In the genomic region with DNA sequence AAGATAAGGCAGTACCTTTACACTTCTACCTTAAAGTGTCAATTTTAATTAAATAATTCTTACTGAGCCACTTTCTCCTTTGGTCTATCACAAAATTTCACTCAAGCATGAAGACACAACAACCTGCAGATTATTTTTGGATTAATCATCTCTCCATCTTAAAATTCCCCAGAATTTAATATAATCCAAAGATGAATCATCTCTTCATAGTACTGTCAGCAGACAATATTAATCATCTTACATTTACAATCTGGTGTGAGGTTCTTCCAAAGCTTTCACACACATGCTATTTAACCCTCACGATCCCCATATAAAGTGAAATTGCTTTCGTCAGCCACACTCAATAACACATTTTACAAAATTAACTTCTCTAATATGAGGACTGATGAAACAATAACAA, we compare ENCODE assay signal across 24 cellular contexts. TPM values are rescaled to one million over a fixed set of nuclear protein-coding genes. Genes with fewer than 3 reads are reported as not detected.
DNase-seq lines count a peak whose midpoint lies in the region; ATAC-seq, FAIRE-seq and TF ChIP-seq lines count a peak whose summit lies in the region.
"Had no signal": no experiment of that assay in that cellular context is flagged by ENCODE, and none has a peak within 500 bp of the region (broad histone marks: within the 10 kb centered on the region; RNA-seq: fewer than 3 reads in every experiment).

No MANE protein-coding gene starts in this region.

- H3K27me3 ChIP-seq in PC-3 (ENCODE audit: low read length) = no peaks in the 10 kb centered on the region
- H3K27me3 ChIP-seq in endothelial cell of umbilical vein (ENCODE audit: control insufficient read depth in 2 of 2, insufficient read depth in 2 of 2, low read length in 2 of 2) = no peaks in the 10 kb centered on the region
- H3K27me3 ChIP-seq: ascending aorta, right atrium auricular region, SJSA1, upper lobe of right lung had no signal

- no peak for DNase-seq in D721Med (ENCODE audit: insufficient read length, low spot score)
- DNase-seq in PC-3 = peak; percentile 64
- DNase-seq in endothelial cell of umbilical vein (ENCODE audit: low read depth, low spot score) = no peak
- no peak for DNase-seq in nephron progenitor cell
- no peak for DNase-seq in NCI-H446 treated with DMSO at 0.1 percent for 48 hours (lab: John Stamatoyannopoulos, UW)
- DNase-seq in stimulated activated naive CD4-positive, alpha-beta T cell treated with Interleukin-2 at 50 U/mL for 16 hours (lab: John Stamatoyannopoulos, UW) = no peak
- DNase-seq in NCI-H2029 (lab: John Stamatoyannopoulos, UW) = no peak
- DNase-seq in GM19239 (ENCODE audit: insufficient read length, low spot score) = no peak
- DNase-seq: activated CD4-positive, alpha-beta T cell treated with anti-CD3 and anti-CD28 coated beads for 48 hours; GF-D8; glutamatergic neuron; left cardiac atrium; mesendoderm; naive thymus-derived CD4-positive, alpha-beta T cell; NCI-H187; stimulated activated CD8-positive, alpha-beta memory T cell treated with anti-CD3 and anti-CD28 coated beads, Interleukin-4, amount 100 ng/mL, for 48 hours; T-helper 17 cell; upper lobe of right lung had no signal

- H3K79me2 ChIP-seq in PC-3 (ENCODE audit: low read length) = peaks cover 33% of the 10 kb centered on the region
- peaks cover 1% of the 10 kb centered on the region for H3K79me2 ChIP-seq in endothelial cell of umbilical vein (ENCODE audit: control insufficient read depth, insufficient read depth, low read length)

- no peaks in the 10 kb centered on the region for H4K20me1 ChIP-seq in PC-3 (ENCODE audit: low read length)
- no peaks in the 10 kb centered on the region for H4K20me1 ChIP-seq in endothelial cell of umbilical vein (replicated peaks; ENCODE audit: control insufficient read depth, extremely low read depth, insufficient read depth, low read length)

- POLR2A ChIA-PET in PC-3 (lab: Charles Lee; ENCODE audit: unreplicated experiment) = no interaction called here
- POLR2A ChIA-PET in endothelial cell of umbilical vein (lab: Charles Lee) = no interaction called here

- no peak for TF ChIP-seq POLR2A in endothelial cell of umbilical vein (IDR thresholded peaks at IDR 0.05; ENCODE audit: low read depth, low read length)

- H3K4me1 Mint-ChIP-seq in nephron progenitor cell = peaks cover 91% of the 10 kb centered on the region
- H3K4me1 Mint-ChIP-seq: naive thymus-derived CD4-positive, alpha-beta T cell had no signal

- H3K9ac ChIP-seq in PC-3 (ENCODE audit: low read length) = peak overlapping the region; percentile 52
- no peak overlapping the region for H3K9ac ChIP-seq in endothelial cell of umbilical vein (replicated peaks; ENCODE audit: extremely low read depth, insufficient read depth, low read length)

- no peaks in the 10 kb centered on the region for H3K27me3 Mint-ChIP-seq in nephron progenitor cell (ENCODE audit: low read depth, poor library complexity)
- H3K27me3 Mint-ChIP-seq: IgD-negative memory B cell had no signal

- no peaks in the 10 kb centered on the region for H3K9me2 ChIP-seq in PC-3 (replicated peaks; ENCODE audit: low read length)

- H3F3A ChIP-seq in PC-3 (ENCODE audit: low read length, unreplicated experiment) = no peaks in the 10 kb centered on the region

- peaks cover 49% of the 10 kb centered on the region for H3K36me3 Mint-ChIP-seq in nephron progenitor cell (ENCODE audit: low read depth)
- H3K36me3 Mint-ChIP-seq: activated naive CD8-positive, alpha-beta T cell; naive thymus-derived CD4-positive, alpha-beta T cell had no signal

- peak overlapping the region; percentile 41 for H3K4me2 ChIP-seq in PC-3 (ENCODE audit: low read length)
- H3K4me2 ChIP-seq in endothelial cell of umbilical vein (ENCODE audit: insufficient read depth, low read length) = no peak overlapping the region

- H3K4me3 ChIP-seq in PC-3 (ENCODE audit: low read length) (no peak overlapping the region), endothelial cell of umbilical vein (replicated peaks in 1 of 3; ENCODE audit: insufficient read depth in 1 of 3, low read depth in 1 of 3, low read length in 3 of 3) (no peak overlapping the region)
- H3K4me3 ChIP-seq: ascending aorta, right atrium auricular region, SJSA1, upper lobe of right lung had no signal

- H3K27ac Mint-ChIP-seq in nephron progenitor cell = peak overlapping the region; percentile 94
- H3K27ac Mint-ChIP-seq: activated naive CD8-positive, alpha-beta T cell; IgD-negative memory B cell; naive thymus-derived CD4-positive, alpha-beta T cell; T-helper 17 cell had no signal

- H3K4me3 Mint-ChIP-seq in nephron progenitor cell = no peak overlapping the region
- H3K4me3 Mint-ChIP-seq: activated naive CD8-positive, alpha-beta T cell; IgD-negative memory B cell; naive thymus-derived CD4-positive, alpha-beta T cell; T-helper 17 cell had no signal

- BruUV-seq in PC-3 (replicated peaks; lab: Mats Ljungman, UMichigan) (no TSS peak), endothelial cell of umbilical vein (replicated peaks; lab: Mats Ljungman, UMichigan) (no TSS peak)

- CTCF ChIA-PET in PC-3 (lab: Charles Lee) = no interaction called here
- CTCF ChIA-PET in endothelial cell of umbilical vein (lab: Charles Lee) = interaction anchor here (1.2 kb wide), 1 partner anchor 10 kb away, joined by 3 read pairs; no protein-coding TSS in a partner anchor

- no peak overlapping the region for H2AFZ ChIP-seq in PC-3 (ENCODE audit: low read length)
- H2AFZ ChIP-seq in endothelial cell of umbilical vein (ENCODE audit: low read depth, low read length) = no peak overlapping the region

- H3K36me3 ChIP-seq in PC-3 (ENCODE audit: low read depth, low read length) = peaks cover 5% of the 10 kb centered on the region
- H3K36me3 ChIP-seq in endothelial cell of umbilical vein (ENCODE audit: control insufficient read depth in 2 of 2, extremely low read depth in 1 of 2, insufficient read depth in 2 of 2, low read length in 2 of 2) = peaks cover 0 to 3% of the 10 kb centered on the region in 2 experiments
- H3K36me3 ChIP-seq: ascending aorta, right atrium auricular region, upper lobe of right lung had no signal

- FAIRE-seq in D721Med (lab: Jason Lieb, UNC) (peak; percentile 48), endothelial cell of umbilical vein (lab: Jason Lieb, UNC) (no peak), GM19239 (lab: Jason Lieb, UNC) (no peak)
- FAIRE-seq: H54 had no signal

- H3K27ac ChIP-seq in PC-3 (ENCODE audit: low read length) = peak overlapping the region; percentile 85
- H3K27ac ChIP-seq in endothelial cell of umbilical vein (ENCODE audit: insufficient read depth, low read depth, low read length) = no peak overlapping the region
- H3K27ac ChIP-seq: ascending aorta, right atrium auricular region, SJSA1, upper lobe of right lung had no signal

- no peaks in the 10 kb centered on the region for H3K9me3 Mint-ChIP-seq in nephron progenitor cell
- H3K9me3 Mint-ChIP-seq: IgD-negative memory B cell; naive thymus-derived CD4-positive, alpha-beta T cell had no signal

- peak; percentile 61 for ATAC-seq in PC-3
- ATAC-seq: naive thymus-derived CD4-positive, alpha-beta T cell; T-helper 17 cell; upper lobe of right lung had no signal

- dilution Hi-C loops in endothelial cell of umbilical vein (cut with MboI; ENCODE audit: extremely low pct_ligation_motif_present, low sequenced_read_pairs) = no loop called here

- no peaks in the 10 kb centered on the region for H3K9me3 ChIP-seq in PC-3 (ENCODE audit: low read length)
- H3K9me3 ChIP-seq in endothelial cell of umbilical vein (replicated peaks; ENCODE audit: control insufficient read depth, insufficient read depth, low read length) = no peaks in the 10 kb centered on the region
- H3K9me3 ChIP-seq: ascending aorta, right atrium auricular region, SJSA1, upper lobe of right lung had no signal

- intact Hi-C loops in PC-3 (cut with micrococcal nuclease) = no loop called here
- intact Hi-C loops in endothelial cell of umbilical vein (cut with micrococcal nuclease) = no loop called here

- no peaks in the 10 kb centered on the region for H3K9me1 ChIP-seq in endothelial cell of umbilical vein (replicated peaks; ENCODE audit: control insufficient read depth, extremely low read depth, insufficient read depth, low read length)

- TF ChIP-seq CTCF in D721Med (IDR thresholded peaks at IDR 0.05; ENCODE audit: insufficient read depth, missing control alignments) (no peak), PC-3 (conservative IDR thresholded peaks at IDR 0.05; ENCODE audit: low read depth, low read length) (no peak), endothelial cell of umbilical vein (IDR thresholded peaks at IDR 0.05; ENCODE audit: extremely low read depth in 1 of 2, insufficient read depth in 1 of 2, low read depth in 1 of 2, low read length in 2 of 2) (no peak), nephron progenitor cell (IDR thresholded peaks at IDR 0.05) (no peak)

- peaks cover 53% of the 10 kb centered on the region for H3K4me1 ChIP-seq in PC-3 (ENCODE audit: insufficient read depth, low read length)
- H3K4me1 ChIP-seq in endothelial cell of umbilical vein (ENCODE audit: control insufficient read depth, extremely low read depth, insufficient read depth, low read length) = peaks cover 18% of the 10 kb centered on the region
- H3K4me1 ChIP-seq: upper lobe of right lung had no signal

TF ChIP-seq in endothelial cell of umbilical vein, 7 proteins besides CTCF, POLR2A, EP300 and RAD21:
- TF ChIP-seq JUN (IDR thresholded peaks at IDR 0.05; ENCODE audit: borderline replicate concordance, insufficient read depth, insufficient read length, low read depth) (no peak), POLR2AphosphoS5 (IDR thresholded peaks at IDR 0.05; ENCODE audit: insufficient read depth, low read depth, low read length) (no peak), MYC (IDR thresholded peaks at IDR 0.05; ENCODE audit: low read depth, low read length) (no peak), FOS (IDR thresholded peaks at IDR 0.05; ENCODE audit: borderline replicate concordance, insufficient read depth, low read length) (peak; percentile 8)
- TF ChIP-seq, protein P1, sequence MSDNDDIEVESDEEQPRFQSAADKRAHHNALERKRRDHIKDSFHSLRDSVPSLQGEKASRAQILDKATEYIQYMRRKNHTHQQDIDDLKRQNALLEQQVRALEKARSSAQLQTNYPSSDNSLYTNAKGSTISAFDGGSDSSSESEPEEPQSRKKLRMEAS (IDR thresholded peaks at IDR 0.05; ENCODE audit: insufficient read depth, insufficient read length) = no peak

RNA-seq across cellular contexts. Expression of a gene that starts 43.0 kb away (rescaled TPM):
- total RNA-seq in PC-3 (2014; rRNA removed) (19.4 and 21.7 TPM in 2 replicates), endothelial cell of umbilical vein (26.8 and 36.3 TPM in 2 replicates)
- 9.3 and 9.6 TPM in 2 replicates for polyA plus RNA-seq in endothelial cell of umbilical vein
- 8.1 and 9.5 TPM in 2 replicates for polyA plus RNA-seq in endothelial cell of umbilical vein (2011; cell fraction: cytosol; rRNA removed)
- polyA plus RNA-seq in endothelial cell of umbilical vein (2011; cell fraction: nucleus; rRNA removed) = 19.9 and 20.5 TPM in 2 replicates
- 34.9 and 35.2 TPM in 2 replicates for polyA plus RNA-seq in endothelial cell of umbilical vein (2012)
- 29.7 and 34.7 TPM in 2 replicates for polyA minus RNA-seq in endothelial cell of umbilical vein
- polyA minus RNA-seq in endothelial cell of umbilical vein (2011; cell fraction: cytosol; rRNA and poly(A)+ RNA removed) = 2.4 TPM
- 46.8 and 57.6 TPM in 2 replicates for polyA minus RNA-seq in endothelial cell of umbilical vein (2011; cell fraction: nucleus; rRNA and poly(A)+ RNA removed)
